16 cellular contexts compared by ENCODE assay signal in genomic region chr12:92340003-92340402, GRCh38.
DNase-seq lines count a peak whose midpoint lies in the region; ATAC-seq and TF ChIP-seq lines count a peak whose summit lies in the region.
"Had no signal": no experiment of that assay in that cellular context is flagged by ENCODE, and none has a peak within 500 bp of the region (broad histone marks: within the 10 kb centered on the region; RNA-seq: fewer than 3 reads in every experiment).

No MANE protein-coding gene starts in this region.

- TF ChIP-seq CTCF in RWPE2 (IDR thresholded peaks at IDR 0.05; ENCODE audit: poor library complexity, severe bottlenecking) = no peak
- no peak for TF ChIP-seq CTCF in smooth muscle cell (IDR thresholded peaks at IDR 0.05; ENCODE audit: borderline replicate concordance, insufficient read depth, poor library complexity, severe bottlenecking)
- TF ChIP-seq CTCF in upper lobe of right lung (IDR thresholded peaks at IDR 0.05) = no peak

- no peaks in the 10 kb centered on the region for H4K20me1 ChIP-seq in smooth muscle cell (ENCODE audit: low read depth)

- H3F3A ChIP-seq in smooth muscle cell (ENCODE audit: low read depth) = peaks cover 2% of the 10 kb centered on the region

- no peaks in the 10 kb centered on the region for H3K4me1 ChIP-seq in CD4-positive, CD25-positive, alpha-beta regulatory T cell (ENCODE audit: control insufficient read depth, insufficient read depth, low read length, poor library complexity, severe bottlenecking)
- peaks cover 9% of the 10 kb centered on the region for H3K4me1 ChIP-seq in RWPE2 (ENCODE audit: insufficient read depth, poor library complexity, severe bottlenecking)
- H3K4me1 ChIP-seq in mesendoderm (ENCODE audit: control insufficient read depth, low read depth, low read length) = no peaks in the 10 kb centered on the region
- H3K4me1 ChIP-seq in smooth muscle cell (ENCODE audit: low read depth) = peaks cover 6% of the 10 kb centered on the region
- no peaks in the 10 kb centered on the region for H3K4me1 ChIP-seq in upper lobe of right lung
- H3K4me1 ChIP-seq: Caco-2 had no signal

- H2AFZ ChIP-seq in smooth muscle cell (ENCODE audit: low read depth) = no peak overlapping the region

- no peaks in the 10 kb centered on the region for H3K9me3 Mint-ChIP-seq in CD4-positive, CD25-positive, alpha-beta regulatory T cell
- H3K9me3 Mint-ChIP-seq: CD8-positive, alpha-beta T cell; HFFc6 had no signal

- no peak overlapping the region for H4K8ac ChIP-seq in mesendoderm (ENCODE audit: low read depth, low read length)

- H2BK120ac ChIP-seq in mesendoderm (ENCODE audit: low read depth, low read length) = no peak overlapping the region

- H3K27ac ChIP-seq in CD4-positive, CD25-positive, alpha-beta regulatory T cell (ENCODE audit: insufficient read depth, low read length, poor library complexity, severe bottlenecking) = no peak overlapping the region
- H3K27ac ChIP-seq in RWPE2 (ENCODE audit: poor library complexity, severe bottlenecking) (peak overlapping the region; percentile 59), mesendoderm (ENCODE audit: low read depth, low read length) (no peak overlapping the region), smooth muscle cell (ENCODE audit: low read depth) (peak overlapping the region; percentile 87), upper lobe of right lung (no peak overlapping the region)

- H2AK5ac ChIP-seq in mesendoderm (ENCODE audit: low read length) = no peak overlapping the region

- no peak overlapping the region for H3K4me2 ChIP-seq in mesendoderm (ENCODE audit: low read length)
- H3K4me2 ChIP-seq in smooth muscle cell = no peak overlapping the region

- peaks cover 5 to 12% (median 11%) of the 10 kb centered on the region in 4 donors for H3K4me1 Mint-ChIP-seq in CD4-positive, CD25-positive, alpha-beta regulatory T cell

- H3K36me3 Mint-ChIP-seq in CD4-positive, CD25-positive, alpha-beta regulatory T cell = no peaks in the 10 kb centered on the region
- H3K36me3 Mint-ChIP-seq: CD8-positive, alpha-beta T cell had no signal

- H4K5ac ChIP-seq in mesendoderm (ENCODE audit: low read length) = no peak overlapping the region

- DNase-seq in CD4-positive, CD25-positive, alpha-beta regulatory T cell = no peak
- no peak for DNase-seq in RWPE2 (ENCODE audit: low spot score)
- peak; percentile 6 for DNase-seq in mesendoderm
- DNase-seq in smooth muscle cell (lab: John Stamatoyannopoulos, UW; ENCODE audit: unreplicated experiment) = no peak
- DNase-seq in upper lobe of right lung = no peak
- no peak for DNase-seq in NCI-H345 treated with DMSO at 0.1 percent for 48 hours (lab: John Stamatoyannopoulos, UW; ENCODE audit: unreplicated experiment)
- DNase-seq: ACHN; C1 segment of cervical spinal cord; Caco-2; CD8-positive, alpha-beta T cell; DND-41; GDM1; HCEC 1CT; HFFc6; KBM-7 had no signal

- H3K36me3 ChIP-seq in CD4-positive, CD25-positive, alpha-beta regulatory T cell (ENCODE audit: control insufficient read depth, insufficient read depth, low read length) = no peaks in the 10 kb centered on the region
- H3K36me3 ChIP-seq in RWPE2 (ENCODE audit: low read depth) = no peaks in the 10 kb centered on the region
- no peaks in the 10 kb centered on the region for H3K36me3 ChIP-seq in mesendoderm (ENCODE audit: control insufficient read depth, insufficient read depth, low read length)
- H3K36me3 ChIP-seq in smooth muscle cell (ENCODE audit: low read depth) = no peaks in the 10 kb centered on the region
- no peaks in the 10 kb centered on the region for H3K36me3 ChIP-seq in upper lobe of right lung

- no peak for ATAC-seq in CD4-positive, CD25-positive, alpha-beta regulatory T cell (ENCODE audit: low read depth in 2 of 2)
- ATAC-seq in RWPE2 (ENCODE audit: low read depth) (no peak), upper lobe of right lung (no peak), HG02973 (IDR thresholded peaks at IDR 0.05; ENCODE audit: unreplicated experiment) (no peak)
- ATAC-seq: CD8-positive, alpha-beta T cell had no signal

- H3K9ac ChIP-seq in mesendoderm (ENCODE audit: low read length) = no peak overlapping the region
- no peak overlapping the region for H3K9ac ChIP-seq in smooth muscle cell (ENCODE audit: low read depth)

- H3K4me3 ChIP-seq in CD4-positive, CD25-positive, alpha-beta regulatory T cell (ENCODE audit: low read depth, low read length) = no peak overlapping the region
- H3K4me3 ChIP-seq in RWPE2 (ENCODE audit: severe bottlenecking) (no peak overlapping the region), mesendoderm (ENCODE audit: low read length) (no peak overlapping the region), smooth muscle cell (no peak overlapping the region), upper lobe of right lung (no peak overlapping the region)

- H3K9me3 ChIP-seq in CD4-positive, CD25-positive, alpha-beta regulatory T cell (ENCODE audit: control insufficient read depth in 2 of 2, low read length in 2 of 2) = no peaks in the 10 kb centered on the region
- H3K9me3 ChIP-seq in RWPE2 (ENCODE audit: severe bottlenecking) = no peaks in the 10 kb centered on the region
- H3K9me3 ChIP-seq in smooth muscle cell (replicated peaks; ENCODE audit: low read depth) = no peaks in the 10 kb centered on the region
- no peaks in the 10 kb centered on the region for H3K9me3 ChIP-seq in upper lobe of right lung
- H3K9me3 ChIP-seq: Caco-2 had no signal

- H2BK15ac ChIP-seq in mesendoderm (replicated peaks; ENCODE audit: low read depth) = no peak overlapping the region

- H3K23ac ChIP-seq in mesendoderm (ENCODE audit: low read length) = no peak overlapping the region

- H3K27ac Mint-ChIP-seq in CD4-positive, CD25-positive, alpha-beta regulatory T cell = peak overlapping the region in 2 of 3 donors; percentile 29 to 76
- H3K27ac Mint-ChIP-seq: HFFc6 had no signal

- no peaks in the 10 kb centered on the region for H3K79me1 ChIP-seq in mesendoderm (ENCODE audit: low read length)

- H3K27me3 ChIP-seq in CD4-positive, CD25-positive, alpha-beta regulatory T cell (ENCODE audit: control insufficient read depth, insufficient read depth, low read length) = no peaks in the 10 kb centered on the region
- no peaks in the 10 kb centered on the region for H3K27me3 ChIP-seq in RWPE2 (ENCODE audit: insufficient read depth, poor library complexity, severe bottlenecking)
- H3K27me3 ChIP-seq in mesendoderm (ENCODE audit: insufficient read depth, low read length, poor library complexity) = no peaks in the 10 kb centered on the region
- H3K27me3 ChIP-seq in smooth muscle cell (ENCODE audit: low read depth) = no peaks in the 10 kb centered on the region
- no peaks in the 10 kb centered on the region for H3K27me3 ChIP-seq in upper lobe of right lung

- no peaks in the 10 kb centered on the region for H3K79me2 ChIP-seq in mesendoderm (ENCODE audit: control insufficient read depth, insufficient read depth, low read length)
- H3K79me2 ChIP-seq in smooth muscle cell (ENCODE audit: low read depth) = no peaks in the 10 kb centered on the region

- no peaks in the 10 kb centered on the region for H3K27me3 Mint-ChIP-seq in CD4-positive, CD25-positive, alpha-beta regulatory T cell

- H3K56ac ChIP-seq in mesendoderm (ENCODE audit: low read length) = no peak overlapping the region

- intact Hi-C loops in upper lobe of right lung (cut with DNase I) = no loop called here

- H3K18ac ChIP-seq in mesendoderm (ENCODE audit: low read length) = no peak overlapping the region

- no CpG with 5 or more reads among the region's 1 CpG for WGBS in mesendoderm (ENCODE audit: extremely low coverage, insufficient coverage, low lambda C conversion rate)
- WGBS in smooth muscle cell (ENCODE audit: low lambda C conversion rate) = 62% methylated on average over 1 of the region's 1 CpG

- no peak overlapping the region for H3K4ac ChIP-seq in mesendoderm (ENCODE audit: low read depth, low read length)

- no peak overlapping the region for H2BK5ac ChIP-seq in mesendoderm (ENCODE audit: low read length)

- no peak overlapping the region for H3K4me3 Mint-ChIP-seq in CD4-positive, CD25-positive, alpha-beta regulatory T cell
- H3K4me3 Mint-ChIP-seq: CD8-positive, alpha-beta T cell; HFFc6 had no signal

Comparison
In these comparisons a context has a peak if more than half of its experiments do, and no peak if none do; other contexts are left out.
1. H3K27ac ChIP-seq: peak in RWPE2 (single experiment) and smooth muscle cell (single experiment); none in CD4-positive, CD25-positive, alpha-beta regulatory T cell (single experiment), mesendoderm (single experiment) and upper lobe of right lung (single experiment).